ENCODE assay signal across 27 cellular contexts in genomic region chr6:88294702-88295101, GRCh38.
"Had no signal": no experiment of that assay in that cellular context is flagged by ENCODE, and none has a peak within 500 bp of the region (broad histone marks: within the 10 kb centered on the region; RNA-seq: fewer than 3 reads in every experiment).

No MANE protein-coding gene starts in this region.

- ATAC-seq: activated CD8-positive, alpha-beta T cell treated with anti-CD3 and anti-CD28 coated beads for 36 hours; activated T-cell treated with anti-CD3 and anti-CD28 coated beads, Interleukin-2, amount 50 U/mL, for 72 hours; activated T-helper 17 cell treated with anti-CD3 and anti-CD28 coated beads, Interleukin-2, amount 50 U/mL, for 72 hours; Panc1 had no signal

- H3K36me3 ChIP-seq: brain microvascular endothelial cell, SJSA1 had no signal

- H3K27me3 ChIP-seq: brain microvascular endothelial cell, SJSA1 had no signal

- H3K9me3 ChIP-seq: SK-N-SH had no signal

- H3K4me2 ChIP-seq: SK-N-SH had no signal

- H3K4me3 ChIP-seq: SJSA1 had no signal

- FAIRE-seq: TTC549 had no signal

- H3K9ac ChIP-seq: SK-N-SH had no signal

- H3K4me1 ChIP-seq: SJSA1 had no signal

- H3K27ac ChIP-seq: brain microvascular endothelial cell, SJSA1 had no signal

- DNase-seq: activated CD4-positive, alpha-beta T cell treated with anti-CD3 and anti-CD28 coated beads, Interleukin-2, amount 10 ng/mL, durations not matched to agents 24 days and 14 days; activated CD4-positive, alpha-beta T cell treated with anti-CD3 and anti-CD28 coated beads, Interleukin-2, amount 50 U/mL, for 4 hours; activated CD8-positive, alpha-beta T cell treated with anti-CD3 and anti-CD28 coated beads for 36 hours; activated effector memory CD4-positive, alpha-beta T cell treated with anti-CD3 and anti-CD28 coated beads, Interleukin-2, amount 50 U/mL, for 16 hours; activated naive CD4-positive, alpha-beta T cell; activated naive CD4-positive, alpha-beta T cell treated with anti-CD3 and anti-CD28 coated beads, Interleukin-2, amount 50 U/mL, for 16 hours; activated naive CD8-positive, alpha-beta T cell treated with anti-CD3 and anti-CD28 coated beads for 36 hours; activated T-cell treated with anti-CD3 and anti-CD28 coated beads, Interleukin-2, amount 50 U/mL, for 1 hour; activated T-cell treated with anti-CD3 and anti-CD28 coated beads, Interleukin-2, amount 50 U/mL, for 72 hours; amniotic stem cell; aorta; brain microvascular endothelial cell; central memory CD4-positive, alpha-beta T cell; NCI-H1105; NCI-H1436; NCI-H1694; NCI-H2029; NCI-H345; NCI-H510A; NCI-H526; NCI-H748 treated with DMSO at 0.1 percent for 48 hours; SHP77 treated with DMSO at 0.1 percent for 48 hours; SK-N-SH had no signal
